Comparison of ENCODE assay signal across 15 cellular contexts in genomic region chr10:44627591-44628354, GRCh38.
DNase-seq lines count a peak whose midpoint lies in the region; ATAC-seq and TF ChIP-seq lines count a peak whose summit lies in the region.
"Had no signal": no experiment of that assay in that cellular context is flagged by ENCODE, and none has a peak within 500 bp of the region (broad histone marks: within the 10 kb centered on the region; RNA-seq: fewer than 3 reads in every experiment).

No MANE protein-coding gene starts in this region.

- POLR2A ChIA-PET in SK-N-SH (lab: Yijun Ruan, JAX) = no interaction called here

- peak; percentile 15 for TF ChIP-seq CTCF in SK-N-SH (IDR thresholded peaks at IDR 0.05)

- H3K79me2 ChIP-seq in SK-N-SH (ENCODE audit: insufficient read depth) = no peaks in the 10 kb centered on the region

- H3K27ac ChIP-seq in SK-N-SH (ENCODE audit: low read depth in 2 of 2, low read length in 1 of 2) (peak overlapping the region in 1 of 2 experiments; percentile 83; a peak in 2 of 4 replicates), subcutaneous abdominal adipose tissue (ENCODE audit: low read depth, low read length) (peak overlapping the region; percentile 53)
- H3K27ac ChIP-seq: 22Rv1, thoracic aorta had no signal

- peaks cover 0 to 3% of the 10 kb centered on the region in 2 experiments for H3K36me3 ChIP-seq in SK-N-SH (replicated peaks in 1 of 2; ENCODE audit: control insufficient read depth in 1 of 2, insufficient read depth in 2 of 2, low read length in 1 of 2)
- H3K36me3 ChIP-seq in adipocyte (ENCODE audit: control insufficient read depth, insufficient read depth, low read length, severe bottlenecking) = no peaks in the 10 kb centered on the region
- H3K36me3 ChIP-seq in subcutaneous abdominal adipose tissue (ENCODE audit: control insufficient read depth in 5 of 5, insufficient read depth in 5 of 5, low read length in 5 of 5) = no peaks in the 10 kb centered on the region
- H3K36me3 ChIP-seq: thoracic aorta had no signal

- no peak; the same call in 2 of the 3 replicates for ATAC-seq in SK-N-SH treated with all-trans-retinoic acid at 6 μM for 48 hours
- ATAC-seq in HG02973 (IDR thresholded peaks at IDR 0.05; ENCODE audit: unreplicated experiment) = no peak
- ATAC-seq: T-helper 17 cell had no signal

- H2AFZ ChIP-seq in SK-N-SH (ENCODE audit: low read depth) = peak overlapping the region; percentile 62; the same call in 1 of the 2 replicates

- H3K4me1 ChIP-seq in SK-N-SH (ENCODE audit: control insufficient read depth in 1 of 2, insufficient read depth in 2 of 2, low read depth in 1 of 2, low read length in 1 of 2) = no peaks in the 10 kb centered on the region
- peaks cover 23% of the 10 kb centered on the region for H3K4me1 ChIP-seq in adipocyte (ENCODE audit: control insufficient read depth, insufficient read depth, low read length)
- peaks cover 0 to 20% (median 10%) of the 10 kb centered on the region in 5 donors for H3K4me1 ChIP-seq in subcutaneous abdominal adipose tissue (ENCODE audit: control insufficient read depth in 5 of 5, insufficient read depth in 5 of 5, low read length in 5 of 5)

- no peak for DNase-seq in SK-N-SH
- DNase-seq in adipocyte (ENCODE audit: low read depth) = peak; percentile 52
- DNase-seq in fibroblast of the conjunctiva (ENCODE audit: low read depth) = peak; percentile 85
- no peak for DNase-seq in NCI-H1105 (lab: John Stamatoyannopoulos, UW)
- DNase-seq in KG1 (lab: John Stamatoyannopoulos, UW) = no peak
- DNase-seq: activated CD4-positive, CD25-positive, alpha-beta regulatory T cell; anterior cingulate cortex; NCI-H82; nephron progenitor cell; T-helper 17 cell had no signal

- H3K27me3 ChIP-seq in SK-N-SH (ENCODE audit: insufficient read depth) (no peaks in the 10 kb centered on the region), adipocyte (replicated peaks; ENCODE audit: control insufficient read depth, insufficient read depth, low read length) (no peaks in the 10 kb centered on the region), subcutaneous abdominal adipose tissue (ENCODE audit: control insufficient read depth in 5 of 5, insufficient read depth in 4 of 5, low read length in 5 of 5) (no peaks in the 10 kb centered on the region)

- 11% methylated on average over 6 of the region's 6 CpGs for WGBS in SK-N-SH (ENCODE audit: low lambda C conversion rate)

- no peak for TF ChIP-seq EP300 in SK-N-SH (IDR thresholded peaks at IDR 0.05; ENCODE audit: borderline replicate concordance in 1 of 2, low read depth in 1 of 2, low read length in 1 of 2)

- H3K9me3 ChIP-seq in SK-N-SH (no peaks in the 10 kb centered on the region), adipocyte (ENCODE audit: control insufficient read depth, low read length) (no peaks in the 10 kb centered on the region), subcutaneous abdominal adipose tissue (ENCODE audit: control insufficient read depth in 5 of 5, low read length in 5 of 5) (no peaks in the 10 kb centered on the region)
- H3K9me3 ChIP-seq: thoracic aorta had no signal

- H3K4me3 ChIP-seq in SK-N-SH (ENCODE audit: low read depth in 2 of 2, low read length in 1 of 2) = no peak overlapping the region
- peak overlapping the region; percentile 37 for H3K4me3 ChIP-seq in adipocyte (ENCODE audit: low read length)
- H3K4me3 ChIP-seq in subcutaneous abdominal adipose tissue (ENCODE audit: low read depth in 1 of 5, low read length in 5 of 5) = no peak overlapping the region
- H3K4me3 ChIP-seq: thoracic aorta had no signal

- no peaks in the 10 kb centered on the region for H3K9me2 ChIP-seq in SK-N-SH

- H4K20me1 ChIP-seq in SK-N-SH (ENCODE audit: insufficient read depth) = no peaks in the 10 kb centered on the region

- no peak overlapping the region for H3K9ac ChIP-seq in SK-N-SH
- peak overlapping the region; percentile 21 for H3K9ac ChIP-seq in adipocyte (ENCODE audit: low read length)
- H3K9ac ChIP-seq in subcutaneous abdominal adipose tissue (ENCODE audit: low read length in 5 of 5) = no peak overlapping the region

- peaks cover 22% of the 10 kb centered on the region for H3F3A ChIP-seq in SK-N-SH (replicated peaks; ENCODE audit: insufficient read depth)

- peak overlapping the region; percentile 38 for H3K4me2 ChIP-seq in SK-N-SH

- CTCF ChIA-PET in SK-N-SH (lab: Yijun Ruan, JAX) = no interaction called here

- TF ChIP-seq RAD21 in SK-N-SH (IDR thresholded peaks at IDR 0.05; ENCODE audit: low read length) = no peak

TF ChIP-seq in SK-N-SH, 30 proteins besides CTCF, POLR2A, EP300 and RAD21:
- TF ChIP-seq IRF3 (IDR thresholded peaks at IDR 0.05; ENCODE audit: low read depth, low read length) (no peak), MEF2A (IDR thresholded peaks at IDR 0.05; ENCODE audit: borderline replicate concordance, low read depth) (no peak), TCF12 (IDR thresholded peaks at IDR 0.05) (no peak), NFIC (IDR thresholded peaks at IDR 0.05; ENCODE audit: borderline replicate concordance) (no peak), MXI1 (IDR thresholded peaks at IDR 0.05; ENCODE audit: low read depth, low read length) (no peak), TAF1 (IDR thresholded peaks at IDR 0.05; ENCODE audit: borderline replicate concordance, low read depth, low read length) (no peak), PBX3 (IDR thresholded peaks at IDR 0.05) (no peak), NRF1 (IDR thresholded peaks at IDR 0.05; ENCODE audit: low read depth, low read length) (no peak), EZH2phosphoT487 (IDR thresholded peaks at IDR 0.05; ENCODE audit: borderline replicate concordance, low read depth) (no peak), CHD2 (IDR thresholded peaks at IDR 0.05; ENCODE audit: low read length, partially characterized antibody) (no peak), POLR2AphosphoS5 (IDR thresholded peaks at IDR 0.05; ENCODE audit: low read depth, low read length) (no peak), ELF1 (IDR thresholded peaks at IDR 0.05) (no peak)
TF ChIP-seq in SK-N-SH: peak in this region for 0.

TF ChIP-seq in SK-N-SH treated with all-trans-retinoic acid at 6 μM for 48 hours, 23 proteins besides CTCF, POLR2A, EP300 and RAD21:
- TF ChIP-seq PATZ1 (CRISPR knock-in tag; IDR thresholded peaks at IDR 0.05; ENCODE audit: borderline replicate concordance) (no peak), ZC3H10 (CRISPR knock-in tag; IDR thresholded peaks at IDR 0.05) (no peak), CSRNP3 (CRISPR knock-in tag; IDR thresholded peaks at IDR 0.05) (no peak), SNAI2 (CRISPR knock-in tag; IDR thresholded peaks at IDR 0.05) (no peak), BACH2 (CRISPR knock-in tag; IDR thresholded peaks at IDR 0.05; ENCODE audit: borderline replicate concordance) (no peak)

Comparison
In these comparisons a context has a peak if more than half of its experiments do, and no peak if none do; other contexts are left out.
1. DNase-seq: peak in adipocyte (single experiment) and fibroblast of the conjunctiva (single experiment); none in SK-N-SH (single experiment), NCI-H1105 (single experiment) and KG1 (single experiment).